Comparison of ENCODE assay signal across 8 cellular contexts in genomic region chr5:177446184-177447065, GRCh38. TPM values are rescaled to one million over a fixed set of nuclear protein-coding genes. Genes with fewer than 3 reads are reported as not detected.
DNase-seq lines count a peak whose midpoint lies in the region; ATAC-seq lines count a peak whose summit lies in the region.

PRR7 (plus strand) TSS chr5:177446814; CDS start chr5:177455068, 8,254 bp downstream.

- H3K27me3 ChIP-seq in effector memory CD4-positive, alpha-beta T cell (replicated peaks; ENCODE audit: control insufficient read depth, insufficient read depth, low read length, poor library complexity, severe bottlenecking), result no peaks in the 10 kb centered on the region

- H3K27ac ChIP-seq in effector memory CD4-positive, alpha-beta T cell (ENCODE audit: insufficient read depth, low read length, poor library complexity, severe bottlenecking), result peak within 1 kb of the TSS; percentile 93

- no peaks in the 10 kb centered on the region for H3K9me3 ChIP-seq in effector memory CD4-positive, alpha-beta T cell (ENCODE audit: control insufficient read depth, low read length)

- H3K4me1 Mint-ChIP-seq in activated CD4-positive, alpha-beta memory T cell treated with anti-CD3 and anti-CD28 coated beads, Interleukin-2, amount 10 ng/mL, durations not matched to agents 7 days and 5 days, result peaks cover 51% of the 10 kb centered on the region

- peaks cover 43% of the 10 kb centered on the region for H3K4me1 ChIP-seq in effector memory CD4-positive, alpha-beta T cell (ENCODE audit: control insufficient read depth, insufficient read depth, low read length, poor library complexity, severe bottlenecking)

- H3K4me3 Mint-ChIP-seq in activated CD4-positive, alpha-beta memory T cell treated with anti-CD3 and anti-CD28 coated beads, Interleukin-2, amount 10 ng/mL, durations not matched to agents 7 days and 5 days, result peak within 1 kb of the TSS; percentile 70

- DNase-seq in AG08395 (ENCODE audit: low spot score), result peak; percentile 88
- DNase-seq in NCI-H510A (lab: John Stamatoyannopoulos, UW), result peak; percentile 52
- DNase-seq in activated CD4-positive, alpha-beta memory T cell treated with anti-CD3 and anti-CD28 coated beads, Interleukin-2, amount 10 ng/mL, durations not matched to agents 7 days and 5 days, result peak; percentile 74
- DNase-seq in effector memory CD4-positive, alpha-beta T cell, result peak; percentile 51 to 56 (median 55)
- peak; percentile 74 for DNase-seq in medulla oblongata (ENCODE audit: extremely low spot score)
- peak; percentile 58 to 59 for DNase-seq in stimulated activated CD8-positive, alpha-beta memory T cell treated with anti-CD3 and anti-CD28 coated beads, Interleukin-2, amount 100 ng/mL, for 48 hours (ENCODE audit: low read depth in 2 of 2)

- H3K36me3 Mint-ChIP-seq in activated CD4-positive, alpha-beta memory T cell treated with anti-CD3 and anti-CD28 coated beads, Interleukin-2, amount 10 ng/mL, durations not matched to agents 7 days and 5 days (ENCODE audit: low read depth), result peaks cover 17% of the 10 kb centered on the region

- H3K9me3 Mint-ChIP-seq in activated CD4-positive, alpha-beta memory T cell treated with anti-CD3 and anti-CD28 coated beads, Interleukin-2, amount 10 ng/mL, durations not matched to agents 7 days and 5 days, result no peaks in the 10 kb centered on the region

- H3K27ac Mint-ChIP-seq in activated CD4-positive, alpha-beta memory T cell treated with anti-CD3 and anti-CD28 coated beads, Interleukin-2, amount 10 ng/mL, durations not matched to agents 7 days and 5 days, result peak within 1 kb of the TSS; percentile 80

- CTCF ChIA-PET in activated CD4-positive, alpha-beta memory T cell treated with anti-CD3 and anti-CD28 coated beads, Interleukin-2, amount 10 ng/mL, durations not matched to agents 7 days and 5 days (lab: Charles Lee), result interaction anchor here (0.6 to 17.6 kb wide), 13 partner anchors 9 to 137 kb away, joined by 3 to 467 read pairs (median 8); partner anchors contain the start of genes F12, GRK6 and PFN3

- peak; percentile 58 for ATAC-seq in GM18511 (IDR thresholded peaks at IDR 0.05; ENCODE audit: unreplicated experiment)
- ATAC-seq in HG03039 (IDR thresholded peaks at IDR 0.05; ENCODE audit: unreplicated experiment), result peak; percentile 35

- peak within 1 kb of the TSS; percentile 53 for H3K4me3 ChIP-seq in effector memory CD4-positive, alpha-beta T cell (ENCODE audit: insufficient read depth, low read depth, low read length, poor library complexity, severe bottlenecking)

- POLR2A ChIA-PET in activated CD4-positive, alpha-beta memory T cell treated with anti-CD3 and anti-CD28 coated beads, Interleukin-2, amount 10 ng/mL, durations not matched to agents 7 days and 5 days (lab: Charles Lee), result interaction anchor here (0.7 to 20.7 kb wide), 12 partner anchors 8 to 172 kb away, joined by 3 to 654 read pairs (median 14); partner anchors contain the start of genes F12, GRK6, LMAN2 and MXD3

- H3K36me3 ChIP-seq in effector memory CD4-positive, alpha-beta T cell (ENCODE audit: control insufficient read depth, insufficient read depth, low read length), result peaks cover 22% of the 10 kb centered on the region

- peaks cover 10% of the 10 kb centered on the region for H3K27me3 Mint-ChIP-seq in activated CD4-positive, alpha-beta memory T cell treated with anti-CD3 and anti-CD28 coated beads, Interleukin-2, amount 10 ng/mL, durations not matched to agents 7 days and 5 days

RNA-seq across cellular contexts. Expression of gene PRR7, which starts in this region (rescaled TPM):
- 1 to 10 TPM; 4.9 to 5.8 TPM for total RNA-seq in activated CD4-positive, alpha-beta memory T cell treated with anti-CD3 and anti-CD28 coated beads, Interleukin-2, amount 10 ng/mL, durations not matched to agents 7 days and 5 days

Comparison
In these comparisons a context has a peak if more than half of its experiments do, and no peak if none do; other contexts are left out.
1. Peak in every context shown above with its lines: DNase-seq, ATAC-seq, H3K4me3 ChIP-seq and H3K27ac ChIP-seq.